Comparison of ENCODE assay signal across 1 cellular context in the genomic region with DNA sequence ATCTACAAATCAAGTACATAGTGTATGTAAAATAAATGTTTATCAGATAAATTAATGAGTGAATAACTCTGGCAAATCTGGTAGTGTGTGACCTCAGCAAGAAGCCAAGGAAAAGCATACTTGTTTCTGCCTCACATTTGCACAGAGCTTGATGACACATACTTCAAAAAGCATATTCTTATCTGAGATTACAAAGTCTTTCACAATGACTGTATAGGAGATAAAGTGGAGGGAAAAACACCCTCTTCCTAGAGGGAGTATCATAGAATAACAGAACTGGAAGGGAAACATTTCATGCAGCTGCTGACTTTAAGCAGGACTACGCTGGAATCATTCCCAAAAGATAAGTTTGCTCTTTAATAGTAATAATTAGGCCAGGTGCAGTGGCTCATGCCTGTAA.
TF ChIP-seq lines count a peak whose summit lies in the region.

No MANE protein-coding gene starts in this region.

TF ChIP-seq in GM23338, 12 proteins besides CTCF, POLR2A, EP300 and RAD21 (continued from another document):
- TF ChIP-seq, protein P1, sequence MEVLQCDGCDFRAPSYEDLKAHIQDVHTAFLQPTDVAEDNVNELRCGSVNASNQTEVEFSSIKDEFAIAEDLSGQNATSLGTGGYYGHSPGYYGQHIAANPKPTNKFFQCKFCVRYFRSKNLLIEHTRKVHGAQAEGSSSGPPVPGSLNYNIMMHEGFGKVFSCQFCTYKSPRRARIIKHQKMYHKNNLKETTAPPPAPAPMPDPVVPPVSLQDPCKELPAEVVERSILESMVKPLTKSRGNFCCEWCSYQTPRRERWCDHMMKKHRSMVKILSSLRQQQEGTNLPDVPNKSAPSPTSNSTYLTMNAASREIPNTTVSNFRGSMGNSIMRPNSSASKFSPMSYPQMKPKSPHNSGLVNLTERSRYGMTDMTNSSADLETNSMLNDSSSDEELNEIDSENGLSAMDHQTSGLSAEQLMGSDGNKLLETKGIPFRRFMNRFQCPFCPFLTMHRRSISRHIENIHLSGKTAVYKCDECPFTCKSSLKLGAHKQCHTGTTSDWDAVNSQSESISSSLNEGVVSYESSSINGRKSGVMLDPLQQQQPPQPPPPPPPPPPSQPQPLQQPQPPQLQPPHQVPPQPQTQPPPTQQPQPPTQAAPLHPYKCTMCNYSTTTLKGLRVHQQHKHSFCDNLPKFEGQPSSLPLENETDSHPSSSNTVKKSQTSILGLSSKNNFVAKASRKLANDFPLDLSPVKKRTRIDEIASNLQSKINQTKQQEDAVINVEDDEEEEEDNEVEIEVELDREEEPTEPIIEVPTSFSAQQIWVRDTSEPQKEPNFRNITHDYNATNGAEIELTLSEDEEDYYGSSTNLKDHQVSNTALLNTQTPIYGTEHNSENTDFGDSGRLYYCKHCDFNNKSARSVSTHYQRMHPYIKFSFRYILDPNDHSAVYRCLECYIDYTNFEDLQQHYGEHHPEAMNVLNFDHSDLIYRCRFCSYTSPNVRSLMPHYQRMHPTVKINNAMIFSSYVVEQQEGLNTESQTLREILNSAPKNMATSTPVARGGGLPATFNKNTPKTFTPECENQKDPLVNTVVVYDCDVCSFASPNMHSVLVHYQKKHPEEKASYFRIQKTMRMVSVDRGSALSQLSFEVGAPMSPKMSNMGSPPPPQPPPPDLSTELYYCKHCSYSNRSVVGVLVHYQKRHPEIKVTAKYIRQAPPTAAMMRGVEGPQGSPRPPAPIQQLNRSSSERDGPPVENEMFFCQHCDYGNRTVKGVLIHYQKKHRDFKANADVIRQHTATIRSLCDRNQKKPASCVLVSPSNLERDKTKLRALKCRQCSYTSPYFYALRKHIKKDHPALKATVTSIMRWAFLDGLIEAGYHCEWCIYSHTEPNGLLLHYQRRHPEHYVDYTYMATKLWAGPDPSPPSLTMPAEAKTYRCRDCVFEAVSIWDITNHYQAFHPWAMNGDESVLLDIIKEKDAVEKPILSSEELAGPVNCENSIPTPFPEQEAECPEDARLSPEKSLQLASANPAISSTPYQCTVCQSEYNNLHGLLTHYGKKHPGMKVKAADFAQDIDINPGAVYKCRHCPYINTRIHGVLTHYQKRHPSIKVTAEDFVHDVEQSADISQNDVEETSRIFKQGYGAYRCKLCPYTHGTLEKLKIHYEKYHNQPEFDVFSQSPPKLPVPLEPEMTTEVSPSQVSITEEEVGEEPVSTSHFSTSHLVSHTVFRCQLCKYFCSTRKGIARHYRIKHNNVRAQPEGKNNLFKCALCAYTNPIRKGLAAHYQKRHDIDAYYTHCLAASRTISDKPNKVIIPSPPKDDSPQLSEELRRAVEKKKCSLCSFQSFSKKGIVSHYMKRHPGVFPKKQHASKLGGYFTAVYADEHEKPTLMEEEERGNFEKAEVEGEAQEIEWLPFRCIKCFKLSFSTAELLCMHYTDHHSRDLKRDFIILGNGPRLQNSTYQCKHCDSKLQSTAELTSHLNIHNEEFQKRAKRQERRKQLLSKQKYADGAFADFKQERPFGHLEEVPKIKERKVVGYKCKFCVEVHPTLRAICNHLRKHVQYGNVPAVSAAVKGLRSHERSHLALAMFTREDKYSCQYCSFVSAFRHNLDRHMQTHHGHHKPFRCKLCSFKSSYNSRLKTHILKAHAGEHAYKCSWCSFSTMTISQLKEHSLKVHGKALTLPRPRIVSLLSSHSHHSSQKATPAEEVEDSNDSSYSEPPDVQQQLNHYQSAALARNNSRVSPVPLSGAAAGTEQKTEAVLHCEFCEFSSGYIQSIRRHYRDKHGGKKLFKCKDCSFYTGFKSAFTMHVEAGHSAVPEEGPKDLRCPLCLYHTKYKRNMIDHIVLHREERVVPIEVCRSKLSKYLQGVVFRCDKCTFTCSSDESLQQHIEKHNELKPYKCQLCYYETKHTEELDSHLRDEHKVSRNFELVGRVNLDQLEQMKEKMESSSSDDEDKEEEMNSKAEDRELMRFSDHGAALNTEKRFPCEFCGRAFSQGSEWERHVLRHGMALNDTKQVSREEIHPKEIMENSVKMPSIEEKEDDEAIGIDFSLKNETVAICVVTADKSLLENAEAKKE (CRISPR knock-in tag; IDR thresholded peaks at IDR 0.05), result no peak
- no peak for TF ChIP-seq EZH2phosphoT487 (IDR thresholded peaks at IDR 0.05; ENCODE audit: unreplicated experiment)
- no peak for TF ChIP-seq JUNB (IDR thresholded peaks at IDR 0.05; ENCODE audit: unreplicated experiment)
- no peak for TF ChIP-seq NANOG (IDR thresholded peaks at IDR 0.05; ENCODE audit: borderline replicate concordance)
- TF ChIP-seq, protein P2, sequence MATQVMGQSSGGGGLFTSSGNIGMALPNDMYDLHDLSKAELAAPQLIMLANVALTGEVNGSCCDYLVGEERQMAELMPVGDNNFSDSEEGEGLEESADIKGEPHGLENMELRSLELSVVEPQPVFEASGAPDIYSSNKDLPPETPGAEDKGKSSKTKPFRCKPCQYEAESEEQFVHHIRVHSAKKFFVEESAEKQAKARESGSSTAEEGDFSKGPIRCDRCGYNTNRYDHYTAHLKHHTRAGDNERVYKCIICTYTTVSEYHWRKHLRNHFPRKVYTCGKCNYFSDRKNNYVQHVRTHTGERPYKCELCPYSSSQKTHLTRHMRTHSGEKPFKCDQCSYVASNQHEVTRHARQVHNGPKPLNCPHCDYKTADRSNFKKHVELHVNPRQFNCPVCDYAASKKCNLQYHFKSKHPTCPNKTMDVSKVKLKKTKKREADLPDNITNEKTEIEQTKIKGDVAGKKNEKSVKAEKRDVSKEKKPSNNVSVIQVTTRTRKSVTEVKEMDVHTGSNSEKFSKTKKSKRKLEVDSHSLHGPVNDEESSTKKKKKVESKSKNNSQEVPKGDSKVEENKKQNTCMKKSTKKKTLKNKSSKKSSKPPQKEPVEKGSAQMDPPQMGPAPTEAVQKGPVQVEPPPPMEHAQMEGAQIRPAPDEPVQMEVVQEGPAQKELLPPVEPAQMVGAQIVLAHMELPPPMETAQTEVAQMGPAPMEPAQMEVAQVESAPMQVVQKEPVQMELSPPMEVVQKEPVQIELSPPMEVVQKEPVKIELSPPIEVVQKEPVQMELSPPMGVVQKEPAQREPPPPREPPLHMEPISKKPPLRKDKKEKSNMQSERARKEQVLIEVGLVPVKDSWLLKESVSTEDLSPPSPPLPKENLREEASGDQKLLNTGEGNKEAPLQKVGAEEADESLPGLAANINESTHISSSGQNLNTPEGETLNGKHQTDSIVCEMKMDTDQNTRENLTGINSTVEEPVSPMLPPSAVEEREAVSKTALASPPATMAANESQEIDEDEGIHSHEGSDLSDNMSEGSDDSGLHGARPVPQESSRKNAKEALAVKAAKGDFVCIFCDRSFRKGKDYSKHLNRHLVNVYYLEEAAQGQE (IDR thresholded peaks at IDR 0.05; ENCODE audit: unreplicated experiment), result no peak
- TF ChIP-seq STAT1 (IDR thresholded peaks at IDR 0.05; ENCODE audit: unreplicated experiment), result no peak
- no peak for TF ChIP-seq POLR2AphosphoS5 (IDR thresholded peaks at IDR 0.05; ENCODE audit: low read depth)
- no peak for TF ChIP-seq EZH2 (IDR thresholded peaks at IDR 0.05; ENCODE audit: low read depth, unreplicated experiment)
- TF ChIP-seq, protein P3, sequence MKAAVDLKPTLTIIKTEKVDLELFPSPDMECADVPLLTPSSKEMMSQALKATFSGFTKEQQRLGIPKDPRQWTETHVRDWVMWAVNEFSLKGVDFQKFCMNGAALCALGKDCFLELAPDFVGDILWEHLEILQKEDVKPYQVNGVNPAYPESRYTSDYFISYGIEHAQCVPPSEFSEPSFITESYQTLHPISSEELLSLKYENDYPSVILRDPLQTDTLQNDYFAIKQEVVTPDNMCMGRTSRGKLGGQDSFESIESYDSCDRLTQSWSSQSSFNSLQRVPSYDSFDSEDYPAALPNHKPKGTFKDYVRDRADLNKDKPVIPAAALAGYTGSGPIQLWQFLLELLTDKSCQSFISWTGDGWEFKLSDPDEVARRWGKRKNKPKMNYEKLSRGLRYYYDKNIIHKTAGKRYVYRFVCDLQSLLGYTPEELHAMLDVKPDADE (IDR thresholded peaks at IDR 0.05), result no peak
